ENCODE assay signal across 23 cellular contexts in genomic region chr9:133472277-133472645, GRCh38. TPM values are rescaled to one million over a fixed set of nuclear protein-coding genes. Genes with fewer than 3 reads are reported as not detected.
DNase-seq lines count a peak whose midpoint lies in the region; ATAC-seq, FAIRE-seq and TF ChIP-seq lines count a peak whose summit lies in the region.
"Had no signal": no experiment of that assay in that cellular context is flagged by ENCODE, and none has a peak within 500 bp of the region (broad histone marks: within the 10 kb centered on the region; RNA-seq: fewer than 3 reads in every experiment).

No MANE protein-coding gene starts in this region.

- FAIRE-seq in HepG2 (lab: Jason Lieb, UNC), result no peak
- FAIRE-seq: GM19239, H1, HTR-8/SVneo had no signal

- H3K4me3 ChIP-seq in HepG2 (replicated peaks in 1 of 3; ENCODE audit: insufficient read depth in 1 of 3, low read depth in 2 of 3, low read length in 3 of 3) (no peak overlapping the region), right lobe of liver (no peak overlapping the region), RWPE2 (ENCODE audit: severe bottlenecking) (no peak overlapping the region)

- 83% methylated on average over 2 of the region's 11 CpGs for whole genome bisulfite sequencing in HepG2 (ENCODE audit: low lambda C conversion rate)
- 89% methylated on average over 3 of the region's 11 CpGs for WGBS in right lobe of liver (ENCODE audit: insufficient coverage, low coverage, low lambda C conversion rate, missing lambda C conversion rate)

- peaks cover 3 to 4% of the 10 kb centered on the region in 2 experiments; a peak in 1 of 5 replicates for H3K36me3 ChIP-seq in HepG2 (replicated peaks in 1 of 2; ENCODE audit: control insufficient read depth in 1 of 2, insufficient read depth in 2 of 2, low read length in 2 of 2)
- H3K36me3 ChIP-seq in right lobe of liver, result peaks cover 0 to 15% (median 0%) of the 10 kb centered on the region in 4 donors
- H3K36me3 ChIP-seq in RWPE2 (ENCODE audit: low read depth), result peaks cover 18% of the 10 kb centered on the region

- BruUV-seq in HepG2 (replicated peaks; lab: Mats Ljungman, UMichigan), result no TSS peak

- ATAC-seq in HepG2 (no peak), right lobe of liver (no peak), RWPE2 (ENCODE audit: low read depth) (no peak), left lobe of liver (peak; percentile 4), HG03460 (IDR thresholded peaks at IDR 0.05; ENCODE audit: unreplicated experiment) (no peak)

- POLR2A ChIA-PET in HepG2 (lab: Yijun Ruan, JAX), result interaction anchor here (2.3 kb wide), 1 partner anchor 13 kb away, joined by 11 read pairs; the partner anchor contains the start of gene CACFD1

- H4K20me1 ChIP-seq in HepG2 (ENCODE audit: insufficient read depth, low read length), result 0 out of 2 replicates have a peak, but pooled peaks cover 2% of the 10 kb centered on the region

- DNase-seq in HepG2 (ENCODE audit: low spot score) (no peak), right lobe of liver (no peak), RWPE2 (ENCODE audit: low spot score) (peak; percentile 56), left lobe of liver (ENCODE audit: low spot score) (no peak), hepatic stellate cell (ENCODE audit: low spot score) (no peak), NCI-H1092 treated with DMSO at 0.1 percent for 48 hours (lab: John Stamatoyannopoulos, UW) (no peak)
- DNase-seq in activated CD8-positive, alpha-beta memory T cell treated with anti-CD3 and anti-CD28 coated beads for 24 hours, result no peak
- DNase-seq: 8988T; C1 segment of cervical spinal cord; CD4-positive, CD25-positive, alpha-beta regulatory T cell; DMS153; DMS79 treated with DMSO at 0.1 percent for 48 hours; GF-D8; H9; KBM-7 had no signal

- no peak overlapping the region for H3K9ac ChIP-seq in HepG2 (ENCODE audit: insufficient read depth, low read depth, low read length)

- in situ Hi-C loops in HepG2 (cut with HindIII; ENCODE audit: extremely low pct_ligation_motif_present, low pct_unique_long_range_greater_than_20kb), result no loop called here

- H3K27ac ChIP-seq in HepG2 (ENCODE audit: extremely low read length, insufficient read depth, low read length), result no peak overlapping the region
- H3K27ac ChIP-seq in right lobe of liver, result no peak overlapping the region
- H3K27ac ChIP-seq in RWPE2 (ENCODE audit: poor library complexity, severe bottlenecking), result no peak overlapping the region
- H3K27ac ChIP-seq: HL-60 had no signal

- intact Hi-C loops in HepG2 (cut with micrococcal nuclease; ENCODE audit: unreplicated experiment), result no loop called here
- intact Hi-C loops in right lobe of liver (cut with DNase I), result no loop called here

- no peak overlapping the region for H3K4me2 ChIP-seq in HepG2 (ENCODE audit: low read depth, low read length)

- H2AFZ ChIP-seq in HepG2 (ENCODE audit: low read length), result no peak overlapping the region

- TF ChIP-seq CTCF in HepG2 (CRISPR knock-in tag; IDR thresholded peaks at IDR 0.05) (no peak), right lobe of liver (IDR thresholded peaks at IDR 0.05) (no peak), RWPE2 (IDR thresholded peaks at IDR 0.05; ENCODE audit: poor library complexity, severe bottlenecking) (no peak)

- no peak for TF ChIP-seq EP300 in HepG2 (IDR thresholded peaks at IDR 0.05; ENCODE audit: low read depth in 2 of 2, low read length in 2 of 2)
- TF ChIP-seq EP300 in HepG2 (CRISPR knock-in tag; IDR thresholded peaks at IDR 0.05; ENCODE audit: borderline replicate concordance), result no peak

- no peak for TF ChIP-seq RAD21 in HepG2 (CRISPR knock-in tag; IDR thresholded peaks at IDR 0.05)

- H3K9me3 ChIP-seq in HepG2 (ENCODE audit: low read length) (no peaks in the 10 kb centered on the region), right lobe of liver (no peaks in the 10 kb centered on the region), RWPE2 (ENCODE audit: severe bottlenecking) (no peaks in the 10 kb centered on the region)

- H3K27me3 ChIP-seq in HepG2 (ENCODE audit: control insufficient read depth in 1 of 2, insufficient read depth in 2 of 2, low read length in 2 of 2), result no peaks in the 10 kb centered on the region
- no peaks in the 10 kb centered on the region for H3K27me3 ChIP-seq in right lobe of liver
- H3K27me3 ChIP-seq in RWPE2 (ENCODE audit: insufficient read depth, poor library complexity, severe bottlenecking), result no peaks in the 10 kb centered on the region

- TF ChIP-seq POLR2A in HepG2 (IDR thresholded peaks at IDR 0.05; ENCODE audit: insufficient read depth in 1 of 2, low read depth in 2 of 2, low read length in 2 of 2) (no peak), right lobe of liver (IDR thresholded peaks at IDR 0.05) (no peak)

- H3K4me1 ChIP-seq in HepG2 (ENCODE audit: insufficient read depth, low read length) (peaks cover 10% of the 10 kb centered on the region), right lobe of liver (peaks cover 0 to 6% (median 0%) of the 10 kb centered on the region in 4 donors), RWPE2 (ENCODE audit: insufficient read depth, poor library complexity, severe bottlenecking) (no peaks in the 10 kb centered on the region)

- H3K79me2 ChIP-seq in HepG2 (ENCODE audit: insufficient read depth, low read length), result no peaks in the 10 kb centered on the region

- CTCF ChIA-PET in HepG2 (lab: Yijun Ruan, JAX; ENCODE audit: low intra/inter-chr PET ratio, low total read pairs), result no interaction called here

RNA-seq across cellular contexts. Expression of gene SLC2A6, which starts 6.6 kb away (rescaled TPM):
- total RNA-seq in HepG2 (2016; rRNA removed; fragmentation: Illumina TruSeq; extraction: Trizol) (6.3 and 15.0 TPM in 2 replicates), right lobe of liver (1 to 10 TPM in 5 of 6 experiments, under 1 TPM in 1; 0.88 to 6.8 (median 2.8) TPM), left lobe of liver (1.3 TPM)
- total RNA-seq in HepG2 (2016; cell fraction: cytosol; rRNA removed; fragmentation: Illumina TruSeq; extraction: Trizol; ENCODE audit: low read depth), result 1.8 and 2.0 TPM in 2 replicates
- total RNA-seq in HepG2 (2016; cell fraction: insoluble cytoplasmic fraction; rRNA removed; fragmentation: Illumina TruSeq; extraction: Trizol), result 5.3 and 14.9 TPM in 2 replicates
- total RNA-seq in HepG2 (2016; cell fraction: membrane; rRNA removed; fragmentation: Illumina TruSeq; extraction: Trizol), result 4.5 and 4.6 TPM in 2 replicates
- 16.5 and 16.8 TPM in 2 replicates for total RNA-seq in HepG2 (2016; cell fraction: nucleus; rRNA removed; fragmentation: Illumina TruSeq; extraction: Trizol)
- 4.1 and 9.1 TPM in 2 replicates for polyA plus RNA-seq in HepG2 (2011; rRNA removed)
- 5.0 and 5.7 TPM in 2 replicates for polyA plus RNA-seq in HepG2 (2011; cell fraction: cytosol; rRNA removed)
- polyA plus RNA-seq in HepG2 (2011; cell fraction: nucleus; rRNA removed), result 7.2 and 12.6 TPM in 2 replicates
- polyA plus RNA-seq in HepG2 (2012), result 2.1 and 4.5 TPM in 2 replicates
- 1.7 and 2.0 TPM in 2 replicates for polyA plus RNA-seq in HepG2 (2016; cell fraction: cytosol; fragmentation: Illumina TruSeq; extraction: Trizol; ENCODE audit: low read depth)
- 4.0 and 5.0 TPM in 2 replicates for polyA plus RNA-seq in HepG2 (2016; cell fraction: insoluble cytoplasmic fraction; fragmentation: Illumina TruSeq; extraction: Trizol; ENCODE audit: low read depth)
- polyA plus RNA-seq in HepG2 (2016; cell fraction: membrane; fragmentation: Illumina TruSeq; extraction: Trizol; ENCODE audit: low read depth), result 2.7 and 3.1 TPM in 2 replicates
- polyA plus RNA-seq in HepG2 (2016; cell fraction: nucleus; fragmentation: Illumina TruSeq; extraction: Trizol; ENCODE audit: insufficient read depth, low read depth), result 22.0 and 22.4 TPM in 2 replicates
- 16.3 and 18.5 TPM in 2 replicates for polyA minus RNA-seq in HepG2 (2011; rRNA and poly(A)+ RNA removed; ENCODE audit: low replicate concordance)
- 6.5 and 7.4 TPM in 2 replicates for polyA minus RNA-seq in HepG2 (2011; cell fraction: cytosol; rRNA and poly(A)+ RNA removed)
- polyA minus RNA-seq in HepG2 (2011; cell fraction: nucleus; rRNA and poly(A)+ RNA removed), result 9.1 and 12.8 TPM in 2 replicates

RNA-seq across cellular contexts. Expression of gene CACFD1, which starts 12.5 kb away (rescaled TPM):
- total RNA-seq in HepG2 (2016; rRNA removed; fragmentation: Illumina TruSeq; extraction: Trizol), result 8.2 and 13.8 TPM in 2 replicates
- 3.2 and 3.9 TPM in 2 replicates for total RNA-seq in HepG2 (2016; cell fraction: cytosol; rRNA removed; fragmentation: Illumina TruSeq; extraction: Trizol; ENCODE audit: low read depth)
- 7.9 and 15.6 TPM in 2 replicates for total RNA-seq in HepG2 (2016; cell fraction: insoluble cytoplasmic fraction; rRNA removed; fragmentation: Illumina TruSeq; extraction: Trizol)
- total RNA-seq in HepG2 (2016; cell fraction: membrane; rRNA removed; fragmentation: Illumina TruSeq; extraction: Trizol), result 10.0 and 11.4 TPM in 2 replicates
- 12.1 and 14.4 TPM in 2 replicates for total RNA-seq in HepG2 (2016; cell fraction: nucleus; rRNA removed; fragmentation: Illumina TruSeq; extraction: Trizol)
- 14.6 and 21.3 TPM in 2 replicates for polyA plus RNA-seq in HepG2 (2011; rRNA removed)
- 13.1 and 15.4 TPM in 2 replicates for polyA plus RNA-seq in HepG2 (2011; cell fraction: cytosol; rRNA removed)
- 33.2 and 35.5 TPM in 2 replicates for polyA plus RNA-seq in HepG2 (2011; cell fraction: nucleus; rRNA removed)
- 12.0 and 17.4 TPM in 2 replicates for polyA plus RNA-seq in HepG2 (2012)
- polyA plus RNA-seq in HepG2 (2016; cell fraction: cytosol; fragmentation: Illumina TruSeq; extraction: Trizol; ENCODE audit: low read depth), result 3.2 and 4.4 TPM in 2 replicates
- polyA plus RNA-seq in HepG2 (2016; cell fraction: insoluble cytoplasmic fraction; fragmentation: Illumina TruSeq; extraction: Trizol; ENCODE audit: low read depth), result 8.6 and 9.0 TPM in 2 replicates
- polyA plus RNA-seq in HepG2 (2016; cell fraction: membrane; fragmentation: Illumina TruSeq; extraction: Trizol; ENCODE audit: low read depth), result 8.8 and 9.3 TPM in 2 replicates
- 20.0 and 22.0 TPM in 2 replicates for polyA plus RNA-seq in HepG2 (2016; cell fraction: nucleus; fragmentation: Illumina TruSeq; extraction: Trizol; ENCODE audit: insufficient read depth, low read depth)
- polyA minus RNA-seq in HepG2 (2011; rRNA and poly(A)+ RNA removed; ENCODE audit: low replicate concordance), result 8.1 and 55.0 TPM in 2 replicates
- polyA minus RNA-seq in HepG2 (2011; cell fraction: cytosol; rRNA and poly(A)+ RNA removed), result 7.1 and 8.0 TPM in 2 replicates
- 25.4 and 28.7 TPM in 2 replicates for polyA minus RNA-seq in HepG2 (2011; cell fraction: nucleus; rRNA and poly(A)+ RNA removed)
- 10 to 100 TPM; 23.5 to 39.8 (median 32.9) TPM for total RNA-seq in right lobe of liver
- total RNA-seq in left lobe of liver, result 30.0 TPM

RNA-seq across cellular contexts. Expression of gene ADAMTS13, which starts 50.1 kb away (rescaled TPM):
- 0.69 and 0.91 TPM in 2 replicates for total RNA-seq in HepG2 (2016; rRNA removed; fragmentation: Illumina TruSeq; extraction: Trizol)
- 0.26 and 0.30 TPM in 2 replicates for total RNA-seq in HepG2 (2016; cell fraction: cytosol; rRNA removed; fragmentation: Illumina TruSeq; extraction: Trizol; ENCODE audit: low read depth)
- total RNA-seq in HepG2 (2016; cell fraction: insoluble cytoplasmic fraction; rRNA removed; fragmentation: Illumina TruSeq; extraction: Trizol), result 0.22 and 0.91 TPM in 2 replicates
- total RNA-seq in HepG2 (2016; cell fraction: membrane; rRNA removed; fragmentation: Illumina TruSeq; extraction: Trizol), result 0.21 and 0.37 TPM in 2 replicates
- total RNA-seq in HepG2 (2016; cell fraction: nucleus; rRNA removed; fragmentation: Illumina TruSeq; extraction: Trizol), result 0.78 and 1.4 TPM in 2 replicates
- 4.5 and 5.0 TPM in 2 replicates for polyA plus RNA-seq in HepG2 (2011; rRNA removed)
- polyA plus RNA-seq in HepG2 (2011; cell fraction: cytosol; rRNA removed), result 1.2 and 2.2 TPM in 2 replicates
- 35.9 and 63.7 TPM in 2 replicates for polyA plus RNA-seq in HepG2 (2011; cell fraction: nucleus; rRNA removed)
- 1.4 and 2.0 TPM in 2 replicates for polyA plus RNA-seq in HepG2 (2012)
- polyA plus RNA-seq in HepG2 (2016; cell fraction: cytosol; fragmentation: Illumina TruSeq; extraction: Trizol; ENCODE audit: low read depth), result 0.12 and 0.16 TPM in 2 replicates
- polyA plus RNA-seq in HepG2 (2016; cell fraction: insoluble cytoplasmic fraction; fragmentation: Illumina TruSeq; extraction: Trizol; ENCODE audit: low read depth), result 0.48 and 0.73 TPM in 2 replicates
- 0.14 and 0.23 TPM in 2 replicates for polyA plus RNA-seq in HepG2 (2016; cell fraction: membrane; fragmentation: Illumina TruSeq; extraction: Trizol; ENCODE audit: low read depth)
- 4.6 TPM in 2 replicates for polyA plus RNA-seq in HepG2 (2016; cell fraction: nucleus; fragmentation: Illumina TruSeq; extraction: Trizol; ENCODE audit: insufficient read depth, low read depth)
- 0.75 and 1.4 TPM in 2 replicates for polyA minus RNA-seq in HepG2 (2011; rRNA and poly(A)+ RNA removed; ENCODE audit: low replicate concordance)
- polyA minus RNA-seq in HepG2 (2011; cell fraction: cytosol; rRNA and poly(A)+ RNA removed), result 0.30 and 0.62 TPM in 2 replicates
- 2.4 and 3.1 TPM in 2 replicates for polyA minus RNA-seq in HepG2 (2011; cell fraction: nucleus; rRNA and poly(A)+ RNA removed)
- total RNA-seq in right lobe of liver, result 10 to 100 TPM in 3 of 6 experiments, 1 to 10 TPM in 3; 8.1 to 27.7 (median 11.3) TPM
- total RNA-seq in left lobe of liver, result 21.4 TPM

RNA-seq across cellular contexts. Expression of gene MYMK, which starts 52.5 kb away (rescaled TPM):
- total RNA-seq in HepG2 (2016; rRNA removed; fragmentation: Illumina TruSeq; extraction: Trizol) (not detected in 2 replicates), right lobe of liver (not detected), left lobe of liver (not detected)
- not detected in 2 replicates for total RNA-seq in HepG2 (2016; cell fraction: cytosol; rRNA removed; fragmentation: Illumina TruSeq; extraction: Trizol; ENCODE audit: low read depth)
- not detected in 2 replicates for total RNA-seq in HepG2 (2016; cell fraction: insoluble cytoplasmic fraction; rRNA removed; fragmentation: Illumina TruSeq; extraction: Trizol)
- total RNA-seq in HepG2 (2016; cell fraction: membrane; rRNA removed; fragmentation: Illumina TruSeq; extraction: Trizol), result not detected in 2 replicates
- total RNA-seq in HepG2 (2016; cell fraction: nucleus; rRNA removed; fragmentation: Illumina TruSeq; extraction: Trizol), result not detected in 2 replicates
- polyA plus RNA-seq in HepG2 (2011; rRNA removed), result not detected in 2 replicates
- polyA plus RNA-seq in HepG2 (2011; cell fraction: cytosol; rRNA removed), result not detected in 2 replicates
- polyA plus RNA-seq in HepG2 (2011; cell fraction: nucleus; rRNA removed), result not detected in 2 replicates
- polyA plus RNA-seq in HepG2 (2012), result not detected in 2 replicates
- not detected in 2 replicates for polyA plus RNA-seq in HepG2 (2016; cell fraction: cytosol; fragmentation: Illumina TruSeq; extraction: Trizol; ENCODE audit: low read depth)
- polyA plus RNA-seq in HepG2 (2016; cell fraction: insoluble cytoplasmic fraction; fragmentation: Illumina TruSeq; extraction: Trizol; ENCODE audit: low read depth), result not detected in 2 replicates
- polyA plus RNA-seq in HepG2 (2016; cell fraction: membrane; fragmentation: Illumina TruSeq; extraction: Trizol; ENCODE audit: low read depth), result not detected in 2 replicates
- not detected in 2 replicates for polyA plus RNA-seq in HepG2 (2016; cell fraction: nucleus; fragmentation: Illumina TruSeq; extraction: Trizol; ENCODE audit: insufficient read depth, low read depth)
- polyA minus RNA-seq in HepG2 (2011; rRNA and poly(A)+ RNA removed; ENCODE audit: low replicate concordance), result not detected in 2 replicates
- polyA minus RNA-seq in HepG2 (2011; cell fraction: cytosol; rRNA and poly(A)+ RNA removed), result not detected in 2 replicates
- polyA minus RNA-seq in HepG2 (2011; cell fraction: nucleus; rRNA and poly(A)+ RNA removed), result not detected in 2 replicates
- total RNA-seq: A673; CD4-positive, CD25-positive, alpha-beta regulatory T cell; H1; H9 had no signal
- polyA plus RNA-seq: AG04450; CD4-positive, CD25-positive, alpha-beta regulatory T cell; H1; IgD-negative memory B cell had no signal

RNA-seq across cellular contexts. Expression of gene REXO4, which starts 54.5 kb away (rescaled TPM):
- total RNA-seq in HepG2 (2016; rRNA removed; fragmentation: Illumina TruSeq; extraction: Trizol) (30.4 and 32.9 TPM in 2 replicates), right lobe of liver (10 to 100 TPM in 5 of 6 experiments, 1 to 10 TPM in 1; 9.5 to 19.9 (median 12.0) TPM), left lobe of liver (12.3 TPM)
- total RNA-seq in HepG2 (2016; cell fraction: cytosol; rRNA removed; fragmentation: Illumina TruSeq; extraction: Trizol; ENCODE audit: low read depth), result 13.1 and 13.7 TPM in 2 replicates
- total RNA-seq in HepG2 (2016; cell fraction: insoluble cytoplasmic fraction; rRNA removed; fragmentation: Illumina TruSeq; extraction: Trizol), result 30.5 and 30.8 TPM in 2 replicates
- 26.1 and 26.5 TPM in 2 replicates for total RNA-seq in HepG2 (2016; cell fraction: membrane; rRNA removed; fragmentation: Illumina TruSeq; extraction: Trizol)
- 13.7 and 15.5 TPM in 2 replicates for total RNA-seq in HepG2 (2016; cell fraction: nucleus; rRNA removed; fragmentation: Illumina TruSeq; extraction: Trizol)
- 18.5 and 20.2 TPM in 2 replicates for polyA plus RNA-seq in HepG2 (2011; rRNA removed)
- 20.6 and 24.2 TPM in 2 replicates for polyA plus RNA-seq in HepG2 (2011; cell fraction: cytosol; rRNA removed)
- polyA plus RNA-seq in HepG2 (2011; cell fraction: nucleus; rRNA removed), result 13.1 and 13.9 TPM in 2 replicates
- polyA plus RNA-seq in HepG2 (2012), result 18.4 and 20.8 TPM in 2 replicates
- 13.2 and 14.9 TPM in 2 replicates for polyA plus RNA-seq in HepG2 (2016; cell fraction: cytosol; fragmentation: Illumina TruSeq; extraction: Trizol; ENCODE audit: low read depth)
- 40.1 and 41.2 TPM in 2 replicates for polyA plus RNA-seq in HepG2 (2016; cell fraction: insoluble cytoplasmic fraction; fragmentation: Illumina TruSeq; extraction: Trizol; ENCODE audit: low read depth)
- polyA plus RNA-seq in HepG2 (2016; cell fraction: membrane; fragmentation: Illumina TruSeq; extraction: Trizol; ENCODE audit: low read depth), result 23.2 and 24.3 TPM in 2 replicates
- polyA plus RNA-seq in HepG2 (2016; cell fraction: nucleus; fragmentation: Illumina TruSeq; extraction: Trizol; ENCODE audit: insufficient read depth, low read depth), result 25.0 and 27.5 TPM in 2 replicates
- polyA minus RNA-seq in HepG2 (2011; rRNA and poly(A)+ RNA removed; ENCODE audit: low replicate concordance), result 29.1 and 46.3 TPM in 2 replicates
- 14.4 and 15.3 TPM in 2 replicates for polyA minus RNA-seq in HepG2 (2011; cell fraction: cytosol; rRNA and poly(A)+ RNA removed)
- 16.2 TPM in 2 replicates for polyA minus RNA-seq in HepG2 (2011; cell fraction: nucleus; rRNA and poly(A)+ RNA removed)
